ENCODE assay signal across 2 cellular contexts in the genomic region with DNA sequence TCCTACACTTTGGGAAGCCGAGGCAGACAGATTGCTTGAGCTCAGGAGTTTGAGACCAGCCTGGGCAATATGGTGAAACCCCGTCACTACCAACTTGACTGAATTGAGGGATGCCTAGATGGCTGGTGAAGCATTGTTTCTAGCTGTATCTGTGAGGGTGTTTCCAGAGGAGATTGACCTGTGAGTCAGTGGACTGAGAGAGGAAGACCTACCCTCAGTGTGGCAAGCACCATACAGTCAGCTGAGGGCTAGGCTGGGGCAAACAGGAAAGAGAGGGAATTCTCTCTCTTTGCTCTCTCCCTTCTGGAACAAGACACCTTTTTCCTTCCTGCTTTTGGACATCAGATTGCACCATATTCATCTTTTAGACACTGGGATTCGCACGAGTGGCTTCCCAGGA.
TF ChIP-seq lines count a peak whose summit lies in the region.

No MANE protein-coding gene starts in this region.

TF ChIP-seq in IMR-90, 13 proteins besides CTCF, POLR2A, EP300 and RAD21:
- TF ChIP-seq, protein P1, sequence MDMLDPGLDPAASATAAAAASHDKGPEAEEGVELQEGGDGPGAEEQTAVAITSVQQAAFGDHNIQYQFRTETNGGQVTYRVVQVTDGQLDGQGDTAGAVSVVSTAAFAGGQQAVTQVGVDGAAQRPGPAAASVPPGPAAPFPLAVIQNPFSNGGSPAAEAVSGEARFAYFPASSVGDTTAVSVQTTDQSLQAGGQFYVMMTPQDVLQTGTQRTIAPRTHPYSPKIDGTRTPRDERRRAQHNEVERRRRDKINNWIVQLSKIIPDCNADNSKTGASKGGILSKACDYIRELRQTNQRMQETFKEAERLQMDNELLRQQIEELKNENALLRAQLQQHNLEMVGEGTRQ (IDR thresholded peaks at IDR 0.05; ENCODE audit: low read depth, low read length), result no peak
- TF ChIP-seq RCOR1 (IDR thresholded peaks at IDR 0.05; ENCODE audit: insufficient replicate concordance, low read length) (no peak), SMC3 (IDR thresholded peaks at IDR 0.05; ENCODE audit: low read depth, low read length) (no peak), BHLHE40 (IDR thresholded peaks at IDR 0.05; ENCODE audit: low read depth, low read length) (no peak), FOS (IDR thresholded peaks at IDR 0.05; ENCODE audit: low read depth, low read length) (no peak)

TF ChIP-seq in endothelial cell of umbilical vein, 7 proteins besides CTCF, POLR2A, EP300 and RAD21:
- no peak for TF ChIP-seq MYC (IDR thresholded peaks at IDR 0.05; ENCODE audit: low read depth, low read length)
- TF ChIP-seq POLR2AphosphoS5 (IDR thresholded peaks at IDR 0.05; ENCODE audit: insufficient read depth, low read depth, low read length), result no peak
- no peak for TF ChIP-seq JUN (IDR thresholded peaks at IDR 0.05; ENCODE audit: borderline replicate concordance, insufficient read depth, insufficient read length, low read depth)
- no peak for TF ChIP-seq EZH2 (IDR thresholded peaks at IDR 0.05; ENCODE audit: borderline replicate concordance, low read depth, low read length, severe bottlenecking)
- TF ChIP-seq GATA2 (IDR thresholded peaks at IDR 0.05; ENCODE audit: insufficient read depth, insufficient read length, low read depth, low read length), result no peak
- peak; percentile 30 for TF ChIP-seq FOS (IDR thresholded peaks at IDR 0.05; ENCODE audit: borderline replicate concordance, insufficient read depth, low read length)
- TF ChIP-seq, protein P2, sequence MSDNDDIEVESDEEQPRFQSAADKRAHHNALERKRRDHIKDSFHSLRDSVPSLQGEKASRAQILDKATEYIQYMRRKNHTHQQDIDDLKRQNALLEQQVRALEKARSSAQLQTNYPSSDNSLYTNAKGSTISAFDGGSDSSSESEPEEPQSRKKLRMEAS (IDR thresholded peaks at IDR 0.05; ENCODE audit: insufficient read depth, insufficient read length), result no peak
